In the genomic region with DNA sequence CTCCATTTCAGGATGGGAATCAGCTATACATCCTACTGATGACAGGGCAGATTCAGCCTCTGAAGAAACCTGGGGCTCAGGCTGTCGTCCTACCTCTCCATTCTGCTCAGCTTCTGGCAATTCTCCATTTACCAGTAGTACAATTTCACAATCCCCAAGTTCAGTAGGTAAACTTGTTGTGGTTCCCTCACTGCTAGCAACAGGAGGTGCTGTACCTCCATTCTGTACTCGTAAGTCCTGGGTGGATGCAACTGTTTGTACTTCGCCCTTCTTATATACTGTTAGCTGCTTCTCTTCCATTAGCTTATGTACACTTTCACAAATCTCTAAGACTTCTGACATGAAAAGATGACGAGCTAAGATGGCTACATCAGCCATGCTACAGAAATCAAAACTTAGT, we compare ENCODE assay signal across 17 cellular contexts.
"Had no signal": no experiment of that assay in that cellular context is flagged by ENCODE, and none has a peak within 500 bp of the region (broad histone marks: within the 10 kb centered on the region; RNA-seq: fewer than 3 reads in every experiment).

No MANE protein-coding gene starts in this region.

- H3K27me3 ChIP-seq: body of pancreas, esophagus muscularis mucosa, hepatocyte, sigmoid colon, spleen, stomach, testis had no signal

- H3K4me3 ChIP-seq: body of pancreas, coronary artery, esophagus muscularis mucosa, hepatocyte, sigmoid colon, spleen, stomach, testis had no signal

- FAIRE-seq: kidney, urothelium cell line had no signal

- DNase-seq: activated CD4-positive, alpha-beta memory T cell treated with anti-CD3 and anti-CD28 coated beads for 36 hours; activated gamma-delta T cell treated with Interleukin-2 at 50 U/mL for 16 hours; amygdala; body of pancreas; central memory CD4-positive, alpha-beta T cell; kidney; sigmoid colon; spleen; stomach; T-cell; testis had no signal

- H3K27ac Mint-ChIP-seq: activated CD4-positive, alpha-beta memory T cell treated with anti-CD3 and anti-CD28 coated beads for 36 hours; activated naive CD8-positive, alpha-beta T cell; mesothelial cell of epicardium had no signal

- H3K9me3 Mint-ChIP-seq: activated CD4-positive, alpha-beta memory T cell treated with anti-CD3 and anti-CD28 coated beads for 36 hours; mesothelial cell of epicardium; T-cell had no signal

- ATAC-seq: body of pancreas, T-cell had no signal

- H3K4me3 Mint-ChIP-seq: activated CD4-positive, alpha-beta memory T cell treated with anti-CD3 and anti-CD28 coated beads for 36 hours; activated naive CD8-positive, alpha-beta T cell; mesothelial cell of epicardium; T-cell had no signal

- H3K27me3 Mint-ChIP-seq: activated CD4-positive, alpha-beta memory T cell treated with anti-CD3 and anti-CD28 coated beads for 36 hours; activated naive CD8-positive, alpha-beta T cell; T-cell had no signal

- H3K4me1 Mint-ChIP-seq: mesothelial cell of epicardium had no signal
